11 cellular contexts compared by ENCODE assay signal in genomic region chr14:51248041-51248987, GRCh38. TPM values are rescaled to one million over a fixed set of nuclear protein-coding genes. Genes with fewer than 3 reads are reported as not detected.
A peak's percentile ranks its signal among the peaks of the same experiment; 100 is the strongest.
DNase-seq lines count a peak whose midpoint lies in the region; ATAC-seq and TF ChIP-seq lines count a peak whose summit lies in the region.
"Had no signal": no experiment of that assay in that cellular context is flagged by ENCODE, and none has a peak within 500 bp of the region (broad histone marks: within the 10 kb centered on the region; RNA-seq: fewer than 3 reads in every experiment).

No MANE protein-coding gene starts in this region.

- ATAC-seq in GM18498 (IDR thresholded peaks at IDR 0.05; ENCODE audit: unreplicated experiment): peak; percentile 89
- ATAC-seq in GM21360 (IDR thresholded peaks at IDR 0.05; ENCODE audit: unreplicated experiment): peak; percentile 78
- peak; percentile 76 for ATAC-seq in HG03108 (IDR thresholded peaks at IDR 0.05; ENCODE audit: unreplicated experiment)
- ATAC-seq: psoas muscle had no signal

- DNase-seq in erythroblast (lab: John Stamatoyannopoulos, UW) (peak; percentile 21 to 39), HCEC 1CT (no peak), posterior vena cava (ENCODE audit: low spot score) (no peak), inferior parietal cortex (ENCODE audit: extremely low spot score) (no peak)
- no peak for DNase-seq in activated CD8-positive, alpha-beta memory T cell treated with anti-CD3 and anti-CD28 coated beads for 24 hours
- DNase-seq: activated CD4-positive, alpha-beta T cell treated with anti-CD3 and anti-CD28 coated beads for 48 hours; DMS79 treated with DMSO at 0.1 percent for 48 hours; psoas muscle had no signal

- intact Hi-C loops in posterior vena cava (cut with DNase I): no loop called here

- TF ChIP-seq POLR2A in erythroblast (IDR thresholded peaks at IDR 0.05; ENCODE audit: low read length): no peak

RNA-seq across cellular contexts. Expression of gene TMX1, which starts 8.3 kb away (rescaled TPM):
- total RNA-seq in posterior vena cava: 10 to 100 TPM; 22.4 to 26.0 TPM

Comparison
In these comparisons a context has a peak if more than half of its experiments do, and no peak if none do; other contexts are left out.
1. DNase-seq: peak in erythroblast (2 of 2); none in HCEC 1CT (single experiment), posterior vena cava (single experiment), activated CD8-positive, alpha-beta memory T cell treated with anti-CD3 and anti-CD28 coated beads for 24 hours (single experiment) and inferior parietal cortex (single experiment).
2. Peak in every context shown above with its lines, with median percentiles within 50 percentile points of each other: ATAC-seq.